In genomic region chr3:72100062-72100511, GRCh38 we compare ENCODE assay signal across 7 cellular contexts.
DNase-seq lines count a peak whose midpoint lies in the region; ATAC-seq and TF ChIP-seq lines count a peak whose summit lies in the region.

No MANE protein-coding gene starts in this region.

- TF ChIP-seq POLR2A in heart left ventricle (IDR thresholded peaks at IDR 0.05) (no peak), sigmoid colon (IDR thresholded peaks at IDR 0.05) (no peak)

- POLR2A ChIA-PET in HEK293 (lab: Yijun Ruan, JAX), result no interaction called here

- no peak for TF ChIP-seq EP300 in sigmoid colon (IDR thresholded peaks at IDR 0.05)

- ATAC-seq in heart left ventricle (peak in 3 of 4 donors; percentile 20 to 41 (median 38)), HG02588 (IDR thresholded peaks at IDR 0.05; ENCODE audit: unreplicated experiment) (no peak), foreskin keratinocyte (no peak)

- H3K9me3 ChIP-seq in HEK293 (ENCODE audit: control insufficient read depth, insufficient read depth, low read depth, low read length) (no peaks in the 10 kb centered on the region), heart left ventricle (no peaks in the 10 kb centered on the region), sigmoid colon (no peaks in the 10 kb centered on the region)

- H3K27ac ChIP-seq in HEK293 (ENCODE audit: extremely low read depth, low read depth, low read length) (peak overlapping the region; percentile 56; the same call in 1 of the 2 replicates), heart left ventricle (peak overlapping the region in 2 of 12 donors; percentile 24 to 88), sigmoid colon (no peak overlapping the region), foreskin keratinocyte (no peak overlapping the region)

- H3K4me3 ChIP-seq in HEK293 (ENCODE audit: low read depth, low read length) (no peak overlapping the region), heart left ventricle (peak overlapping the region in 8 of 12 donors; percentile 31 to 51 (median 44)), sigmoid colon (peak overlapping the region in 2 of 4 donors; percentile 36 to 37)

- intact Hi-C loops in heart left ventricle (cut with DNase I) (loop anchor here in 1 of 10 donors (10.0 kb wide), 1 partner anchor 155 kb away; no protein-coding TSS in a partner anchor), sigmoid colon (cut with DNase I) (no loop called here)

- no peak for TF ChIP-seq CTCF in HEK293 (tag by site-specific recombination; IDR thresholded peaks at IDR 0.05)
- TF ChIP-seq CTCF in heart left ventricle (IDR thresholded peaks at IDR 0.05), result no peak
- no peak for TF ChIP-seq CTCF in sigmoid colon (IDR thresholded peaks at IDR 0.05)
- no peak for TF ChIP-seq CTCF in foreskin keratinocyte (conservative IDR thresholded peaks at IDR 0.05)

- H3K4me1 ChIP-seq in HEK293 (ENCODE audit: control insufficient read depth, insufficient read depth, low read length), result peaks cover 14% of the 10 kb centered on the region; the same call in 1 of the 2 replicates
- H3K4me1 ChIP-seq in heart left ventricle, result peaks cover 0 to 44% (median 14%) of the 10 kb centered on the region in 12 donors
- H3K4me1 ChIP-seq in sigmoid colon, result peaks cover 0 to 14% (median 11%) of the 10 kb centered on the region in 4 donors
- H3K4me1 ChIP-seq in foreskin keratinocyte, result no peaks in the 10 kb centered on the region

- DNase-seq in NOMO-1 treated with dmso at 0.1 percent for 144 hours (lab: John Stamatoyannopoulos, UW; ENCODE audit: unreplicated experiment), result peak; percentile 42
- DNase-seq in heart left ventricle, result no peak
- peak; percentile 66 for DNase-seq in sigmoid colon
- DNase-seq in stimulated activated CD4-positive, alpha-beta T cell treated with anti-CD3 and anti-CD28 coated beads, Interleukin-4, amount 100 ng/mL, for 24 hours, result no peak
- no peak for DNase-seq in foreskin keratinocyte

- H3K27me3 ChIP-seq in heart left ventricle (peaks cover 0 to 26% (median 3%) of the 10 kb centered on the region in 9 donors), sigmoid colon (no peaks in the 10 kb centered on the region), foreskin keratinocyte (peaks cover 80% of the 10 kb centered on the region)

- CTCF ChIA-PET in HEK293 (lab: Yijun Ruan, JAX), result no interaction called here

- no peaks in the 10 kb centered on the region for H3K36me3 ChIP-seq in HEK293 (ENCODE audit: control insufficient read depth in 2 of 2, insufficient read depth in 1 of 2, low read length in 2 of 2)
- H3K36me3 ChIP-seq in heart left ventricle, result no peaks in the 10 kb centered on the region
- H3K36me3 ChIP-seq in sigmoid colon, result no peaks in the 10 kb centered on the region

- 30 to 49% (median 40%) methylated on average over 17 of the region's 17 CpGs for WGBS in heart left ventricle, 4 donors
- 19 to 36% methylated on average over 17 of the region's 17 CpGs for WGBS in sigmoid colon, 2 donors

TF ChIP-seq in HEK293, 187 proteins besides CTCF, POLR2A, EP300 and RAD21:
- TF ChIP-seq ZBTB44 (tag by site-specific recombination; IDR thresholded peaks at IDR 0.05) (no peak), ZNF274 (IDR thresholded peaks at IDR 0.05; ENCODE audit: low read length) (no peak), ZNF274 (tag by site-specific recombination; IDR thresholded peaks at IDR 0.05; ENCODE audit: borderline replicate concordance) (no peak), ZSCAN5A (tag by site-specific recombination; IDR thresholded peaks at IDR 0.05) (no peak), ZNF335 (tag by site-specific recombination; conservative IDR thresholded peaks at IDR 0.05) (no peak), ZNF473 (tag by site-specific recombination; IDR thresholded peaks at IDR 0.05) (no peak)

Comparison
In these comparisons a context has a peak if more than half of its experiments do, and no peak if none do; other contexts are left out.
1. DNase-seq: peak in NOMO-1 treated with dmso at 0.1 percent for 144 hours (single experiment) and sigmoid colon (single experiment); none in heart left ventricle (0 of 5), stimulated activated CD4-positive, alpha-beta T cell treated with anti-CD3 and anti-CD28 coated beads, Interleukin-4, amount 100 ng/mL, for 24 hours (single experiment) and foreskin keratinocyte (0 of 2).
2. ATAC-seq: peak in heart left ventricle (3 of 4); none in HG02588 (single experiment) and foreskin keratinocyte (single experiment).